Comparison of ENCODE assay signal across 1 cellular context in genomic region chr2:238060096-238060541, GRCh38.
A peak's percentile ranks its signal among the peaks of the same experiment; 100 is the strongest.
TF ChIP-seq lines count a peak whose summit lies in the region.

No MANE protein-coding gene starts in this region.

TF ChIP-seq in HepG2, 621 proteins besides CTCF, POLR2A, EP300 and RAD21 (continued from another document):
- TF ChIP-seq LRRFIP1 (CRISPR knock-in tag; conservative IDR thresholded peaks at IDR 0.05) (no peak), ATF7 (IDR thresholded peaks at IDR 0.05) (no peak), ATF7 (CRISPR knock-in tag; IDR thresholded peaks at IDR 0.05) (0 out of 2 replicates have a peak, but pooled peaks have one; percentile 36), ZC3H4 (CRISPR knock-in tag; IDR thresholded peaks at IDR 0.05; ENCODE audit: borderline replicate concordance) (peak; percentile 40; the same call in 1 of the 2 replicates), SMC3 (IDR thresholded peaks at IDR 0.05; ENCODE audit: low read length) (0 out of 2 replicates have a peak, but pooled peaks have one; percentile 4), ELF3 (CRISPR knock-in tag; IDR thresholded peaks at IDR 0.05) (no peak), ZNF234 (CRISPR knock-in tag; conservative IDR thresholded peaks at IDR 0.05) (0 out of 2 replicates have a peak, but pooled peaks have one; percentile 88), TERF1 (CRISPR knock-in tag; IDR thresholded peaks at IDR 0.05) (0 out of 2 replicates have a peak, but pooled peaks have one; percentile 42), TARDBP (CRISPR knock-in tag; IDR thresholded peaks at IDR 0.05) (no peak), ZNF414 (CRISPR knock-in tag; IDR thresholded peaks at IDR 0.05) (no peak), MLX (CRISPR knock-in tag; IDR thresholded peaks at IDR 0.05) (no peak), REXO4 (CRISPR knock-in tag; IDR thresholded peaks at IDR 0.05; ENCODE audit: borderline replicate concordance) (0 out of 2 replicates have a peak, but pooled peaks have one; percentile 30), CCDC6 (CRISPR knock-in tag; IDR thresholded peaks at IDR 0.05) (0 out of 2 replicates have a peak, but pooled peaks have one; percentile 17), ZNF354B (CRISPR knock-in tag; IDR thresholded peaks at IDR 0.05) (0 out of 2 replicates have a peak, but pooled peaks have one; percentile 65), RAD51 (IDR thresholded peaks at IDR 0.05; ENCODE audit: borderline replicate concordance) (no peak), ZBTB37 (CRISPR knock-in tag; IDR thresholded peaks at IDR 0.05) (no peak), ZNF24 (IDR thresholded peaks at IDR 0.05) (no peak), ATRX (CRISPR knock-in tag; IDR thresholded peaks at IDR 0.05; ENCODE audit: borderline replicate concordance) (no peak)
TF ChIP-seq in HepG2: peak in this region for 30.
